In genomic region chr3:52086461-52086860, GRCh38 we compare ENCODE assay signal across 1 cellular context.
TF ChIP-seq lines count a peak whose summit lies in the region.

No MANE protein-coding gene starts in this region.

TF ChIP-seq in IMR-90, 13 proteins besides CTCF, POLR2A, EP300 and RAD21:
- no peak for TF ChIP-seq USF2 (IDR thresholded peaks at IDR 0.05; ENCODE audit: low read depth, low read length)
- TF ChIP-seq SMC3 (IDR thresholded peaks at IDR 0.05; ENCODE audit: low read depth, low read length), result no peak
- TF ChIP-seq ELK1 (IDR thresholded peaks at IDR 0.05; ENCODE audit: borderline replicate concordance, low read depth, low read length), result no peak
- no peak for TF ChIP-seq RCOR1 (IDR thresholded peaks at IDR 0.05; ENCODE audit: insufficient replicate concordance, low read length)
- no peak for TF ChIP-seq MAZ (IDR thresholded peaks at IDR 0.05; ENCODE audit: borderline replicate concordance, low read depth, low read length)
- TF ChIP-seq MAFK (IDR thresholded peaks at IDR 0.05; ENCODE audit: low read depth, low read length), result no peak
- TF ChIP-seq CEBPB (IDR thresholded peaks at IDR 0.05; ENCODE audit: low read depth, low read length), result no peak
